ENCODE assay signal across 3 cellular contexts in the genomic region with DNA sequence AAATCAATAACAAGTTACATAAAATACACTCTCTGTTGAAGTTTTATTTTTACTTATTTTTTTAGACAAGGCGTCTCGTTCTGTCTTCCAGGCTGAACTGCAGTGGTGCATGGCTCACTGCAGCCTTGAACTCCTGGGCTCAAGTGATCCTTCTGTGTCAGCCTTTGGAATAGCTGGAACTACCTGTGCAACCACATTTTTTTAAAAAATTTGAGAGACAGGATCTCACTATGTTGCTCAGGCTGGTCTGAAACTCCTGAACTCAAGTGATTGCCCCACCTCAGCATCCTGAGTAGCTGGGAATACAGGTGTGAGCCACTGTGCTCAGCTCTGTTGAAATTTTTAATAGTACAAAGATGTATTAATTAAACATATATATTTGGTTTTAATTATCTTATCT.
"Had no signal": no experiment of that assay in that cellular context is flagged by ENCODE, and none has a peak within 500 bp of the region (broad histone marks: within the 10 kb centered on the region; RNA-seq: fewer than 3 reads in every experiment).

No MANE protein-coding gene starts in this region.

- DNase-seq: GDM1, GF-D8 had no signal

- H3K4me3 ChIP-seq: GM12878 had no signal

- ATAC-seq: GM12878 had no signal
